ENCODE assay signal across 8 cellular contexts in the genomic region with DNA sequence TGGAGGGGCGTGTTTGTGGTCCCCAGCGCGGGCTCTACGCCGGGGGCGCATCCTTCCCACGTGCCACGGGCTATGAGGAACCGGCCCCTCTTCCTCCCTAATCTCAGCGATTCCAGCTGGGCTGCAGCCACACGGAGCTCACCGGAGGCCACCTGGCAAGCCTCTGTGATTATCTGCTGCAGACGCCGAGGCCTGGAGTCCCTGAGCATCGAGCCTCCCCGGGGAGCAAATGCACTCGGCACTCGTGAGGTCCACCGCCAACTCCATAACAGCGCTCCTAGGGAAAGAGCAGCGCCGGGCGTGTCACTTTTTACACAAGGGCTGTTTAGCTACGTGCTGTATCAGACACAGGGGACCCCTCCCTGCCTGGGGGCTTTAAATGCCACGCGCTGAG.
DNase-seq lines count a peak whose midpoint lies in the region; ATAC-seq and TF ChIP-seq lines count a peak whose summit lies in the region.

No MANE protein-coding gene starts in this region.

- TF ChIP-seq CTCF in vagina (IDR thresholded peaks at IDR 0.05), result no peak

- H3K4me3 ChIP-seq in duodenal mucosa (ENCODE audit: low read depth in 1 of 2, low read length in 2 of 2) (peak overlapping the region; percentile 58 to 68), vagina (peak overlapping the region; percentile 1 to 6)

- H3K27ac Mint-ChIP-seq in stimulated activated naive CD8-positive, alpha-beta T cell treated with anti-CD3 and anti-CD28 coated beads, Interleukin-15, Interleukin-2, amounts not matched to agents 100 ng/mL and 50 ng/mL, for 24 hours, result no peak overlapping the region

- TF ChIP-seq POLR2A in vagina (IDR thresholded peaks at IDR 0.05), result no peak

- no peak for DNase-seq in stimulated activated naive CD8-positive, alpha-beta T cell treated with anti-CD3 and anti-CD28 coated beads, Interleukin-15, Interleukin-2, amounts not matched to agents 100 U/mL and 50 U/mL, for 24 hours
- DNase-seq in NCI-H345 (lab: John Stamatoyannopoulos, UW), result peak; percentile 86
- DNase-seq in vagina (ENCODE audit: extremely low spot score in 2 of 2), result no peak
- no peak for DNase-seq in anterior cingulate cortex (lab: John Stamatoyannopoulos, UW)

- ATAC-seq in stimulated activated naive CD8-positive, alpha-beta T cell treated with anti-CD3 and anti-CD28 coated beads, Interleukin-15, Interleukin-2, amounts not matched to agents 100 U/mL and 50 U/mL, for 24 hours, result no peak
- ATAC-seq in GM21360 (IDR thresholded peaks at IDR 0.05; ENCODE audit: unreplicated experiment), result no peak
- ATAC-seq in GM18520 (IDR thresholded peaks at IDR 0.05; ENCODE audit: unreplicated experiment), result no peak

- peaks cover 8% of the 10 kb centered on the region for H3K27me3 Mint-ChIP-seq in stimulated activated naive CD8-positive, alpha-beta T cell treated with anti-CD3 and anti-CD28 coated beads, Interleukin-15, Interleukin-2, amounts not matched to agents 100 ng/mL and 50 ng/mL, for 24 hours

- H3K27ac ChIP-seq in duodenal mucosa (ENCODE audit: low read depth, low read length) (no peak overlapping the region), vagina (no peak overlapping the region)

- H3K9me3 ChIP-seq in duodenal mucosa (ENCODE audit: control insufficient read depth in 1 of 2, low read length in 2 of 2) (no peaks in the 10 kb centered on the region), vagina (no peaks in the 10 kb centered on the region)

- H3K27me3 ChIP-seq in duodenal mucosa (ENCODE audit: control insufficient read depth in 1 of 2, insufficient read depth in 2 of 2, low read length in 2 of 2), result peaks cover 7% of the 10 kb centered on the region in 2 donors
- H3K27me3 ChIP-seq in vagina, result no peaks in the 10 kb centered on the region

- H3K4me1 ChIP-seq in duodenal mucosa (ENCODE audit: control insufficient read depth in 1 of 2, insufficient read depth in 2 of 2, low read length in 2 of 2) (peaks cover 9 to 19% of the 10 kb centered on the region in 2 donors), vagina (peaks cover 15% of the 10 kb centered on the region)

- H3K36me3 ChIP-seq in duodenal mucosa (ENCODE audit: control insufficient read depth in 1 of 2, insufficient read depth in 2 of 2, low read length in 2 of 2) (no peaks in the 10 kb centered on the region), vagina (no peaks in the 10 kb centered on the region)

- H3K4me1 Mint-ChIP-seq in stimulated activated naive CD8-positive, alpha-beta T cell treated with anti-CD3 and anti-CD28 coated beads, Interleukin-15, Interleukin-2, amounts not matched to agents 100 ng/mL and 50 ng/mL, for 24 hours (ENCODE audit: low read depth), result peaks cover 14% of the 10 kb centered on the region

- H3K4me3 Mint-ChIP-seq in stimulated activated naive CD8-positive, alpha-beta T cell treated with anti-CD3 and anti-CD28 coated beads, Interleukin-15, Interleukin-2, amounts not matched to agents 100 ng/mL and 50 ng/mL, for 24 hours, result peak overlapping the region; percentile 60

- H3K9me3 Mint-ChIP-seq in stimulated activated naive CD8-positive, alpha-beta T cell treated with anti-CD3 and anti-CD28 coated beads, Interleukin-15, Interleukin-2, amounts not matched to agents 100 ng/mL and 50 ng/mL, for 24 hours, result no peaks in the 10 kb centered on the region

- peak overlapping the region; percentile 23 to 38 for H3K9ac ChIP-seq in duodenal mucosa (ENCODE audit: low read depth in 1 of 2, low read length in 2 of 2)

- intact Hi-C loops in vagina (cut with DNase I), result no loop called here

- no peaks in the 10 kb centered on the region for H3K36me3 Mint-ChIP-seq in stimulated activated naive CD8-positive, alpha-beta T cell treated with anti-CD3 and anti-CD28 coated beads, Interleukin-15, Interleukin-2, amounts not matched to agents 100 ng/mL and 50 ng/mL, for 24 hours (ENCODE audit: low read depth)
